10 cellular contexts compared by ENCODE assay signal in the genomic region with DNA sequence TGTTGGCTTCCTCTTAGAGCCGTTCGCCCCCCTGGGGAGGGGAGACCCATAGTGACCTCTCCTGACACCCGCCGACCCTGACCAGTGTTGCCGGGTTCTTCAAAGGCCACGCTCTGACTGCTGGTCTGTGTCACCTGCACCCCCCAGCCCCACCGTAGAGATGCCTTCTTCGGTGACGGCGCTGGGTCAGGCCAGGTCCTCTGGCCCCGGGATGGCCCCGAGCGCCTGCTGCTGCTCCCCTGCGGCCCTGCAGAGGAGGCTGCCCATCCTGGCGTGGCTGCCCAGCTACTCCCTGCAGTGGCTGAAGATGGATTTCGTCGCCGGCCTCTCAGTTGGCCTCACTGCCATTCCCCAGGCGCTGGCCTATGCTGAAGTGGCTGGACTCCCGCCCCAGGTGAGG. TPM values are rescaled to one million over a fixed set of nuclear protein-coding genes. Genes with fewer than 3 reads are reported as not detected.
DNase-seq lines count a peak whose midpoint lies in the region; ATAC-seq and TF ChIP-seq lines count a peak whose summit lies in the region.
"Had no signal": no experiment of that assay in that cellular context is flagged by ENCODE, and none has a peak within 500 bp of the region (broad histone marks: within the 10 kb centered on the region; RNA-seq: fewer than 3 reads in every experiment).

No MANE protein-coding gene starts in this region.

- H3K4me3 ChIP-seq in AG04450 (ENCODE audit: low read depth, low read length) = peak overlapping the region; percentile 80
- peak overlapping the region; percentile 99 for H3K4me3 ChIP-seq in LNCaP clone FGC (ENCODE audit: low read depth, low read length)
- H3K4me3 ChIP-seq in epithelial cell of proximal tubule (ENCODE audit: low read depth, low read length) = peak overlapping the region; percentile 71
- H3K4me3 ChIP-seq in neural progenitor cell = peak overlapping the region; percentile 100

- peaks cover 31% of the 10 kb centered on the region for H3K4me1 Mint-ChIP-seq in neural progenitor cell

- no peak overlapping the region for H3K27ac Mint-ChIP-seq in neural progenitor cell

- TF ChIP-seq CTCF in AG04450 (IDR thresholded peaks at IDR 0.05; ENCODE audit: low read depth, low read length) (no peak), LNCaP clone FGC (IDR thresholded peaks at IDR 0.05; ENCODE audit: control insufficient read depth, extremely low read depth, insufficient read depth) (no peak), epithelial cell of proximal tubule (conservative IDR thresholded peaks at IDR 0.05; ENCODE audit: low read depth, low read length) (no peak), neural progenitor cell (IDR thresholded peaks at IDR 0.05) (no peak)

- peak overlapping the region; percentile 90 for H3K4me3 Mint-ChIP-seq in neural progenitor cell

- H3K36me3 Mint-ChIP-seq in neural progenitor cell = peaks cover 8% of the 10 kb centered on the region

- DNase-seq in AG04450 (ENCODE audit: low read depth, low spot score) (no peak), LNCaP clone FGC (ENCODE audit: low read depth) (no peak), epithelial cell of proximal tubule (ENCODE audit: low read depth) (no peak), neural progenitor cell (ENCODE audit: low spot score) (no peak), amniotic stem cell (lab: John Stamatoyannopoulos, UW) (no peak), EL (no peak), mucosa of gallbladder (ENCODE audit: low spot score) (no peak)
- DNase-seq: cortex of kidney had no signal

- H3K79me2 ChIP-seq in neural progenitor cell (ENCODE audit: low read depth) = peaks cover 15% of the 10 kb centered on the region

- H3K4me1 ChIP-seq in neural progenitor cell = peaks cover 22% of the 10 kb centered on the region

- POLR2A ChIA-PET in AG04450 (lab: Yijun Ruan, JAX) = interaction anchor here (0.7 kb wide), 1 partner anchor 33 kb away, joined by 3 read pairs; no protein-coding TSS in a partner anchor

- H3K9me3 ChIP-seq in AG04450 (ENCODE audit: control insufficient read depth, insufficient read depth, low read length) (no peaks in the 10 kb centered on the region; the same call in 1 of the 2 replicates), neural progenitor cell (ENCODE audit: low read depth) (no peaks in the 10 kb centered on the region)
- H3K9me3 ChIP-seq: SJSA1 had no signal

- no peak overlapping the region for H3K9ac ChIP-seq in neural progenitor cell

- H3K4me2 ChIP-seq in neural progenitor cell = peak overlapping the region; percentile 92

- H3K36me3 ChIP-seq in neural progenitor cell = no peaks in the 10 kb centered on the region

- no peak for ATAC-seq in GM21381 (IDR thresholded peaks at IDR 0.05; ENCODE audit: unreplicated experiment)

- H3K27ac ChIP-seq in AG04450 (ENCODE audit: low read depth, low read length) = no peak overlapping the region
- no peak overlapping the region for H3K27ac ChIP-seq in neural progenitor cell
- H3K27ac ChIP-seq: SJSA1 had no signal

- no peaks in the 10 kb centered on the region for H3K27me3 ChIP-seq in AG04450 (ENCODE audit: control insufficient read depth, insufficient read depth, low read length)
- no peaks in the 10 kb centered on the region for H3K27me3 ChIP-seq in neural progenitor cell
- H3K27me3 ChIP-seq: SJSA1 had no signal

- CTCF ChIA-PET in AG04450 (lab: Charles Lee) = no interaction called here

- H3K9me3 Mint-ChIP-seq in neural progenitor cell = no peaks in the 10 kb centered on the region

- peaks cover 10% of the 10 kb centered on the region for H3K27me3 Mint-ChIP-seq in neural progenitor cell (ENCODE audit: insufficient read depth, low read depth)

- no peak overlapping the region for H2AFZ ChIP-seq in neural progenitor cell (replicated peaks)

- peaks cover 3% of the 10 kb centered on the region for H3F3A ChIP-seq in neural progenitor cell (ENCODE audit: low read depth)

- H4K20me1 ChIP-seq in neural progenitor cell (ENCODE audit: low read depth) = peaks cover 4% of the 10 kb centered on the region

RNA-seq across cellular contexts. Expression of a gene that starts 1.2 kb away (rescaled TPM):
- 8.9 and 11.7 TPM in 2 replicates for polyA plus RNA-seq in AG04450 (2011; rRNA removed)
- 5.6 and 13.0 TPM in 2 replicates for polyA minus RNA-seq in AG04450 (2011; rRNA and poly(A)+ RNA removed)
- total RNA-seq in epithelial cell of proximal tubule (5.3 and 7.6 TPM in 2 replicates), neural progenitor cell (ENCODE audit: low replicate concordance) (7.9 and 24.1 TPM in 2 replicates), mucosa of gallbladder (16.3 TPM)

RNA-seq across cellular contexts. Expression of a gene that starts 1.3 kb away (rescaled TPM):
- polyA plus RNA-seq in AG04450 (2011; rRNA removed) = 37.4 and 39.9 TPM in 2 replicates
- 18.8 and 20.0 TPM in 2 replicates for polyA minus RNA-seq in AG04450 (2011; rRNA and poly(A)+ RNA removed)
- total RNA-seq in epithelial cell of proximal tubule (11.4 and 24.2 TPM in 2 replicates), neural progenitor cell (ENCODE audit: low replicate concordance) (7.2 and 12.4 TPM in 2 replicates), mucosa of gallbladder (64.8 TPM)

RNA-seq across cellular contexts. Expression of a gene that starts 39.3 kb away (rescaled TPM):
- polyA plus RNA-seq in AG04450 (2011; rRNA removed) = 46.8 and 51.5 TPM in 2 replicates
- polyA minus RNA-seq in AG04450 (2011; rRNA and poly(A)+ RNA removed) = 121 and 163 TPM in 2 replicates
- total RNA-seq in epithelial cell of proximal tubule = 29.4 and 80.5 TPM in 2 replicates
- 19.8 and 23.7 TPM in 2 replicates for total RNA-seq in neural progenitor cell (ENCODE audit: low replicate concordance)
- 147 TPM for total RNA-seq in mucosa of gallbladder

RNA-seq across cellular contexts. Expression of a gene that starts 51.6 kb away (rescaled TPM):
- not detected in 2 replicates for polyA plus RNA-seq in AG04450 (2011; rRNA removed)
- not detected in 2 replicates for polyA minus RNA-seq in AG04450 (2011; rRNA and poly(A)+ RNA removed)
- total RNA-seq in epithelial cell of proximal tubule (0.06 and 0.36 TPM in 2 replicates), neural progenitor cell (ENCODE audit: low replicate concordance) (0.56 and 0.60 TPM in 2 replicates), mucosa of gallbladder (0.29 TPM)
- total RNA-seq: SJSA1 had no signal
